In the genomic region with DNA sequence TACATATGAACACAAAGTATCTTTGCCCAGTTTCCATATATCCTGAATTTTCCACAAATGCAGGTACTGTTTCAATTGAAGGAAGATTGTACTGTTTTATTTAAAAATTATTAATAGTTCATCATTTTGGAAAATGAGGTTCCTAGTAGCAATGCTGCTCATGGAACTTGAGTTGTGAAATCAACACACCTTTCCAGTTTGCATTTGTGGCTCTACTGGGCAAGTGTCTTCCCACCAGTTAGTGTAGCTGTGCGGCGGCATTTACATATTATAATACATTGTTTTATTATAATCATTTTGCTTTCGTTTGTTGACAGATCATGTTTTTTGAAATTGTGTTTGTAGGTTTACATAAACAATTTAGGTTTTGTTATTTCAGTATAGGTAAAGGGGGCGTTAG, we compare ENCODE assay signal across 8 cellular contexts. TPM values are rescaled to one million over a fixed set of nuclear protein-coding genes. Genes with fewer than 3 reads are reported as not detected.
A peak's percentile ranks its signal among the peaks of the same experiment; 100 is the strongest.
DNase-seq lines count a peak whose midpoint lies in the region; ATAC-seq, FAIRE-seq and TF ChIP-seq lines count a peak whose summit lies in the region.

No MANE protein-coding gene starts in this region.

- peaks cover 7% of the 10 kb centered on the region for H3K9me3 Mint-ChIP-seq in mesothelial cell of epicardium

- DNase-seq in right atrium auricular region (ENCODE audit: low spot score) (no peak), Right ventricle myocardium superior (no peak), K562 (ENCODE audit: extremely low read depth in 1 of 4, low spot score in 3 of 4) (peak in 1 of 4 experiments; percentile 23), mesothelial cell of epicardium (ENCODE audit: low spot score in 2 of 2, unreplicated experiment in 2 of 2) (no peak), globus pallidus (ENCODE audit: low spot score) (no peak), GM12891 (ENCODE audit: insufficient read length, low spot score) (no peak)

- H3K4me3 Mint-ChIP-seq in mesothelial cell of epicardium, result peak overlapping the region; percentile 90

- peak overlapping the region; percentile 98 for H2AFZ ChIP-seq in K562 (ENCODE audit: low read depth, low read length)

- H3K27ac Mint-ChIP-seq in mesothelial cell of epicardium, result peak overlapping the region; percentile 95

- FAIRE-seq in K562 (lab: Jason Lieb, UNC), result peak; percentile 15
- no peak for FAIRE-seq in GM12891 (lab: Jason Lieb, UNC)

- ATAC-seq in Right ventricle myocardium superior (ENCODE audit: poor library complexity) (no peak), K562 (no peak), HG02870 (IDR thresholded peaks at IDR 0.05; ENCODE audit: unreplicated experiment) (no peak), GM21526 (IDR thresholded peaks at IDR 0.05; ENCODE audit: low FRiP score, unreplicated experiment) (no peak)

- peaks cover 10% of the 10 kb centered on the region for H3K9me1 ChIP-seq in K562 (ENCODE audit: control insufficient read depth, insufficient read depth, low read length)

- H3K27me3 Mint-ChIP-seq in mesothelial cell of epicardium (ENCODE audit: low read depth), result no peaks in the 10 kb centered on the region

- CTCF ChIA-PET in K562 (lab: Yijun Ruan, JAX; ENCODE audit: low intra/inter-chr PET ratio), result no interaction called here

- no peak for TF ChIP-seq RAD21 in K562 (CRISPR knock-in tag; conservative IDR thresholded peaks at IDR 0.05 in 1 of 2, IDR thresholded peaks at IDR 0.05 in 1 of 2)

- POLR2A ChIA-PET in K562 (lab: Yijun Ruan, JAX), result interaction anchor here (0.6 kb wide), 1 partner anchor 17 kb away, joined by 3 read pairs; no protein-coding TSS in a partner anchor

- peaks cover 10% of the 10 kb centered on the region for H3K4me1 Mint-ChIP-seq in mesothelial cell of epicardium

- H3K27ac ChIP-seq in right atrium auricular region (peak overlapping the region; percentile 98 to 100), K562 (ENCODE audit: extremely low read depth, low read depth, low read length) (peak overlapping the region; percentile 98)

- peak overlapping the region; percentile 97 for H3K4me2 ChIP-seq in K562 (ENCODE audit: insufficient read depth, low read length)

- H4K20me1 ChIP-seq in K562 (replicated peaks; ENCODE audit: control insufficient read depth, insufficient read depth, low read length), result peaks cover 21% of the 10 kb centered on the region

- no peaks in the 10 kb centered on the region for H3K36me3 Mint-ChIP-seq in mesothelial cell of epicardium

- peak overlapping the region in 1 of 2 experiments; percentile 94; a peak in 2 of 4 replicates for H3K9ac ChIP-seq in K562 (ENCODE audit: insufficient read depth in 1 of 2, low read depth in 2 of 2, low read length in 2 of 2)

- H3K36me3 ChIP-seq in right atrium auricular region (no peaks in the 10 kb centered on the region), K562 (ENCODE audit: control insufficient read depth, insufficient read depth, low read length) (peaks cover 17% of the 10 kb centered on the region; the same call in 2 of the 3 replicates)

- no peak for TF ChIP-seq EP300 in K562 (IDR thresholded peaks at IDR 0.05; ENCODE audit: low read length)

- TF ChIP-seq CTCF in right atrium auricular region (IDR thresholded peaks at IDR 0.05) (no peak), K562 (IDR thresholded peaks at IDR 0.05 in 2 of 3, conservative IDR thresholded peaks at IDR 0.05 in 1 of 3; ENCODE audit: insufficient read depth in 2 of 3, low read depth in 1 of 3, low read length in 3 of 3) (no peak), mesothelial cell of epicardium (IDR thresholded peaks at IDR 0.05; ENCODE audit: unreplicated experiment) (no peak)

- H3K27me3 ChIP-seq in right atrium auricular region (no peaks in the 10 kb centered on the region), K562 (ENCODE audit: control insufficient read depth in 2 of 2, insufficient read depth in 2 of 2, low read length in 2 of 2) (no peaks in the 10 kb centered on the region; a peak in 1 of 5 replicates)

- intact Hi-C loops in Right ventricle myocardium superior (cut with DNase I) (no loop called here), K562 (cut with micrococcal nuclease) (loop anchor here (2.0 kb wide), 1 partner anchor 53 kb away; no protein-coding TSS in a partner anchor)

- TF ChIP-seq POLR2A in K562 (conservative IDR thresholded peaks at IDR 0.05), result no peak
- TF ChIP-seq POLR2A in GM12891 (IDR thresholded peaks at IDR 0.05; ENCODE audit: low read depth, low read length), result no peak

- H3K4me1 ChIP-seq in right atrium auricular region (peaks cover 0 to 30% of the 10 kb centered on the region in 2 donors), K562 (replicated peaks in 1 of 2; ENCODE audit: control insufficient read depth in 2 of 2, insufficient read depth in 2 of 2, low read length in 2 of 2) (peaks cover 8 to 12% of the 10 kb centered on the region in 2 experiments; a peak in 4 of 5 replicates)

- in situ Hi-C loops in K562 (cut with MboI), result loop anchor here (10.0 kb wide), 1 partner anchor 113 kb away; a partner anchor contains a TSS

- no peaks in the 10 kb centered on the region for H3K9me3 ChIP-seq in right atrium auricular region
- no peaks in the 10 kb centered on the region for H3K9me3 ChIP-seq in K562 (replicated peaks; ENCODE audit: control insufficient read depth, insufficient read depth, low read depth, low read length)

- 11% methylated on average over 4 of the region's 4 CpGs for WGBS in K562 (ENCODE audit: insufficient coverage, low coverage, missing lambda C conversion rate)

- H3K79me2 ChIP-seq in K562 (ENCODE audit: control insufficient read depth, insufficient read depth, low read length), result peaks cover 52% of the 10 kb centered on the region

- no TSS peak for BruUV-seq in K562 (replicated peaks; lab: Mats Ljungman, UMichigan)

- H3K4me3 ChIP-seq in right atrium auricular region (peak overlapping the region in 1 of 2 donors; percentile 92), K562 (peak overlapping the region; percentile 97)

TF ChIP-seq in K562, 482 proteins besides CTCF, POLR2A, EP300 and RAD21:
- TF ChIP-seq STAT5A (IDR thresholded peaks at IDR 0.05; ENCODE audit: borderline replicate concordance, low read length), result no peak
- peak; percentile 65 for TF ChIP-seq CEBPB (tag; IDR thresholded peaks at IDR 0.05)
- no peak for TF ChIP-seq MAFK (IDR thresholded peaks at IDR 0.05; ENCODE audit: low read length)
- TF ChIP-seq, protein P1, sequence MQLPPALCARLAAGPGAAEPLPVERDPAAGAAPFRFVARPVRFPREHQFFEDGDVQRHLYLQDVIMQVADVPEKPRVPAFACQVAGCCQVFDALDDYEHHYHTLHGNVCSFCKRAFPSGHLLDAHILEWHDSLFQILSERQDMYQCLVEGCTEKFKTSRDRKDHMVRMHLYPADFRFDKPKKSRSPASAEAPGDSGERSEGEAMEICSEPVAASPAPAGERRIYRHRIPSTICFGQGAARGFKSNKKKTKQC (CRISPR knock-in tag; IDR thresholded peaks at IDR 0.05), result no peak
TF ChIP-seq in K562: peak in this region for 1.

TF ChIP-seq in GM12891, 5 proteins besides CTCF, POLR2A, EP300 and RAD21:
- TF ChIP-seq PAX5 (IDR thresholded peaks at IDR 0.05; ENCODE audit: insufficient read depth, low read length, severe bottlenecking) (no peak), POLR2AphosphoS5 (IDR thresholded peaks at IDR 0.05; ENCODE audit: low read depth, low read length) (no peak), SPI1 (IDR thresholded peaks at IDR 0.05; ENCODE audit: low read depth, low read length) (no peak), TAF1 (IDR thresholded peaks at IDR 0.05; ENCODE audit: low read depth, low read length) (no peak), POU2F2 (IDR thresholded peaks at IDR 0.05; ENCODE audit: low read depth, low read length) (no peak)

RNA-seq across cellular contexts. Expression of a gene that starts 2.0 kb away (rescaled TPM):
- total RNA-seq in right atrium auricular region, result 100 to 1,000 TPM; 150 to 152 TPM
- total RNA-seq in Right ventricle myocardium superior, result 128 TPM
- total RNA-seq in K562 (2011; cell fraction: chromatin; rRNA removed; ENCODE audit: low replicate concordance), result 184 and 523 TPM in 2 replicates
- 105 and 114 TPM in 2 replicates for total RNA-seq in K562 (2011; cell fraction: nucleolus; rRNA removed)
- total RNA-seq in K562 (2011; cell fraction: nucleoplasm; rRNA removed), result 219 and 321 TPM in 2 replicates
- total RNA-seq in K562 (2014; rRNA removed), result 132 and 138 TPM in 2 replicates
- total RNA-seq in K562 (2014; rRNA removed; fragmentation: Illumina TruSeq; extraction: Trizol), result 156 and 177 TPM in 2 replicates
- total RNA-seq in K562 (2015; rRNA removed; fragmentation: Illumina TruSeq; extraction: Trizol), result 119 and 132 TPM in 2 replicates
- 213 and 232 TPM in 2 replicates for total RNA-seq in K562 (2021)
- 66.2 and 106 TPM in 2 replicates for polyA plus RNA-seq in K562 (2011; rRNA removed)
- polyA plus RNA-seq in K562 (2011; cell fraction: cytosol; rRNA removed), result 26.7 and 35.7 TPM in 2 replicates
- 67.8 and 77.0 TPM in 2 replicates for polyA plus RNA-seq in K562 (2011; cell fraction: nucleus; rRNA removed)
- 92.5 and 137 TPM in 2 replicates for polyA plus RNA-seq in K562 (2012)
- 168 and 178 TPM in 2 replicates for polyA plus RNA-seq in K562 (2014; fragmentation: Illumina TruSeq; extraction: Trizol)
- 100 to 1,000 TPM in 1 of 2 experiments, 10 to 100 TPM in 1; 51.3 to 119 TPM for polyA plus RNA-seq in K562 (2014; fragmentation: Nextera tagmentation; extraction: Ambion mirVana)
- polyA plus RNA-seq in K562 (2014; rRNA removed), result 138 and 150 TPM in 2 replicates
- 207 and 251 TPM in 2 replicates for polyA minus RNA-seq in K562 (2011; rRNA and poly(A)+ RNA removed)
- polyA minus RNA-seq in K562 (2011; cell fraction: cytosol; rRNA and poly(A)+ RNA removed), result 78.8 and 134 TPM in 2 replicates
- 130 and 179 TPM in 2 replicates for polyA minus RNA-seq in K562 (2011; cell fraction: nucleus; rRNA and poly(A)+ RNA removed)
- total RNA-seq in mesothelial cell of epicardium, result 301 to 305 TPM (median 303 TPM) in 3 replicates
- 97.4 TPM for polyA plus RNA-seq in GM12891 (2012; ENCODE audit: low read depth, missing spikeins)
